Comparison of ENCODE assay signal across 20 cellular contexts in the genomic region with DNA sequence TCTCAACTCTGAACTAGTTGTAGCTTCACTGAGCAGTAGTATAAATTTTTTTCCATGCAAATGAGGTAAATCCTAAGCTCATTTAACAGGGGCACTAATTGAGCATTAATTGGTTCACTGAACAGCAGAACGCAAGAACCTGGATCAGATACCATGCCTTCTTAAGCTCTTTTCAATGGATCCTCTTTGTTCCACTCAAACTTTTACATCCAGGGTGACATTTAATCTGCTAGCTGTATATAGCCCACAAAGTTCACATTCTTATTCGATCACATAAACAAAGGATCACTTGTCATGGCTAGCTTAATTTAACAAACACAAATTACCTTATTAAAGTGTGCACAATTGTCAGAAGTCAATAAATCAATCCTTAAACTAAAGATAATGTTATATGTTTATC.
"Had no signal": no experiment of that assay in that cellular context is flagged by ENCODE, and none has a peak within 500 bp of the region (broad histone marks: within the 10 kb centered on the region; RNA-seq: fewer than 3 reads in every experiment).

No MANE protein-coding gene starts in this region.

- H3K27ac ChIP-seq: breast epithelium, colonic mucosa, Peyer's patch, RWPE1, SJCRH30 had no signal

- H3K9me3 ChIP-seq: breast epithelium, colonic mucosa, Peyer's patch, SJCRH30 had no signal

- H3K4me1 ChIP-seq: breast epithelium, colonic mucosa, Peyer's patch, SJCRH30 had no signal

- FAIRE-seq: K562 had no signal

- H3K36me3 ChIP-seq: breast epithelium, colonic mucosa, Peyer's patch, SJCRH30 had no signal

- H3K27me3 ChIP-seq: breast epithelium, colonic mucosa, Peyer's patch, SJCRH30 had no signal

- H3K4me3 ChIP-seq: breast epithelium, colonic mucosa, K562, Peyer's patch, SJCRH30 had no signal

- DNase-seq: activated CD4-positive, alpha-beta T cell treated with anti-CD3 and anti-CD28 coated beads for 4 hours; activated CD8-positive, alpha-beta T cell treated with anti-CD3 and anti-CD28 coated beads for 36 hours; activated effector memory CD4-positive, alpha-beta T cell treated with Interleukin-2 at 50 U/mL for 16 hours; activated naive CD4-positive, alpha-beta T cell; activated T-cell treated with anti-CD3 and anti-CD28 coated beads, Interleukin-2, amount 50 U/mL, for 24 hours; aorta; caudate nucleus; colonic mucosa; Karpas-422; MM.1S; NCI-H1930; NCI-H2171 treated with DMSO at 0.1 percent for 48 hours; NCI-H345; NCI-H524; Peyer's patch; Right ventricle myocardium superior had no signal
